In genomic region chr7:76342222-76342621, GRCh38 we compare ENCODE assay signal across 19 cellular contexts. TPM values are rescaled to one million over a fixed set of nuclear protein-coding genes. Genes with fewer than 3 reads are reported as not detected.
DNase-seq lines count a peak whose midpoint lies in the region; ATAC-seq and TF ChIP-seq lines count a peak whose summit lies in the region.
"Had no signal": no experiment of that assay in that cellular context is flagged by ENCODE, and none has a peak within 500 bp of the region (broad histone marks: within the 10 kb centered on the region; RNA-seq: fewer than 3 reads in every experiment).

No MANE protein-coding gene starts in this region.

- H4K20me1 ChIP-seq in mammary epithelial cell (ENCODE audit: insufficient read depth, low read length) (peaks cover 27% of the 10 kb centered on the region), IMR-90 (ENCODE audit: insufficient read depth, low read length) (peaks cover 98% of the 10 kb centered on the region)

- H3K9me3 ChIP-seq in mammary epithelial cell (replicated peaks; ENCODE audit: insufficient read depth, low read length) (no peaks in the 10 kb centered on the region), IMR-90 (ENCODE audit: control insufficient read depth, insufficient read depth, low read length) (no peaks in the 10 kb centered on the region), gastrocnemius medialis (no peaks in the 10 kb centered on the region)
- H3K9me3 ChIP-seq: transverse colon had no signal

- no peak overlapping the region for H2BK20ac ChIP-seq in IMR-90 (ENCODE audit: low read depth, low read length)

- peaks cover 16 to 84% of the 10 kb centered on the region in 2 experiments; a peak in 3 of 4 replicates for H3K79me1 ChIP-seq in IMR-90 (ENCODE audit: low read depth in 1 of 2, low read length in 2 of 2)

- H3K36me3 Mint-ChIP-seq in MCF 10A (ENCODE audit: insufficient read depth, unreplicated experiment), result peaks cover 77% of the 10 kb centered on the region
- H3K36me3 Mint-ChIP-seq in chondrocyte (ENCODE audit: low read depth), result peaks cover 28% of the 10 kb centered on the region

- TF ChIP-seq POLR2A in IMR-90 (IDR thresholded peaks at IDR 0.05; ENCODE audit: low read depth, low read length) (no peak), gastrocnemius medialis (IDR thresholded peaks at IDR 0.05) (no peak)

- no peak overlapping the region for H2BK120ac ChIP-seq in IMR-90 (ENCODE audit: low read depth, low read length)

- H3K36me3 ChIP-seq in mammary epithelial cell (ENCODE audit: insufficient read depth, low read length), result peaks cover 32% of the 10 kb centered on the region
- peaks cover 43% of the 10 kb centered on the region for H3K36me3 ChIP-seq in IMR-90 (ENCODE audit: control insufficient read depth, insufficient read depth, low read length)
- peaks cover 0 to 50% of the 10 kb centered on the region in 2 donors for H3K36me3 ChIP-seq in gastrocnemius medialis

- H3K14ac ChIP-seq in IMR-90 (replicated peaks; ENCODE audit: low read depth, low read length), result no peak overlapping the region

- H3K9ac ChIP-seq in mammary epithelial cell (ENCODE audit: insufficient read depth, low read length), result no peak overlapping the region
- no peak overlapping the region for H3K9ac ChIP-seq in IMR-90 (ENCODE audit: low read depth, low read length)

- intact Hi-C loops in MCF 10A (cut with micrococcal nuclease) (no loop called here), mammary epithelial cell (cut with micrococcal nuclease) (no loop called here), IMR-90 (cut with micrococcal nuclease) (no loop called here), gastrocnemius medialis (cut with DNase I; ENCODE audit: low total_unique reads) (no loop called here)

- in situ Hi-C loops in mammary epithelial cell (cut with MboI; ENCODE audit: low sequenced_read_pairs in 2 of 2), result no loop called here
- in situ Hi-C loops in IMR-90 (cut with MboI; ENCODE audit: low sequenced_read_pairs), result no loop called here
- in situ Hi-C loops in gastrocnemius medialis (cut with MboI; ENCODE audit: low sequenced_read_pairs in 4 of 4), result no loop called here

- H3K4ac ChIP-seq in IMR-90 (ENCODE audit: low read depth, low read length), result no peak overlapping the region

- H3K79me2 ChIP-seq in mammary epithelial cell (ENCODE audit: insufficient read depth, low read length), result peaks cover 100% of the 10 kb centered on the region

- H3K27me3 Mint-ChIP-seq in MCF 10A (ENCODE audit: insufficient read depth, unreplicated experiment) (no peaks in the 10 kb centered on the region), chondrocyte (ENCODE audit: low read depth) (no peaks in the 10 kb centered on the region)

- H2BK5ac ChIP-seq in IMR-90 (ENCODE audit: low read depth, low read length, poor library complexity, severe bottlenecking), result peak overlapping the region; percentile 57

- no peak overlapping the region for H4K91ac ChIP-seq in IMR-90 (ENCODE audit: insufficient read depth, low read depth, low read length)

- TF ChIP-seq RAD21 in IMR-90 (IDR thresholded peaks at IDR 0.05; ENCODE audit: low read length), result no peak

- peaks cover 23% of the 10 kb centered on the region for H3K4me1 ChIP-seq in mammary epithelial cell (ENCODE audit: insufficient read depth, low read length)
- peaks cover 20% of the 10 kb centered on the region for H3K4me1 ChIP-seq in IMR-90 (ENCODE audit: control insufficient read depth, insufficient read depth, low read length)
- H3K4me1 ChIP-seq in gastrocnemius medialis, result peaks cover 63 to 65% of the 10 kb centered on the region in 2 donors

- H4K5ac ChIP-seq in IMR-90 (ENCODE audit: low read depth, low read length), result no peak overlapping the region

- DNase-seq in MCF 10A (ENCODE audit: unreplicated experiment) (no peak), mammary epithelial cell (no peak), IMR-90 (no peak), chondrocyte (ENCODE audit: low spot score) (no peak), gastrocnemius medialis (no peak), occipital lobe (lab: John Stamatoyannopoulos, UW) (no peak)
- DNase-seq in stimulated activated CD4-positive, alpha-beta T cell treated with anti-CD3 and anti-CD28 coated beads, Interleukin-1b, Interleukin-23, amount 100 ng/mL, for 48 hours, result no peak
- DNase-seq: activated effector memory CD4-positive, alpha-beta T cell treated with anti-CD3 and anti-CD28 coated beads, Interleukin-2, amount 50 U/mL, for 16 hours; aorta; hippocampal formation; islet precursor cell; mesendoderm; NCI-H1930; NCI-H510A; SW 1271; transverse colon had no signal

- H2BK15ac ChIP-seq in IMR-90 (ENCODE audit: low read depth, low read length), result no peak overlapping the region

- H3K4me3 ChIP-seq in mammary epithelial cell (replicated peaks in 1 of 3; ENCODE audit: insufficient read depth in 1 of 3, low read depth in 2 of 3, low read length in 3 of 3) (no peak overlapping the region), IMR-90 (ENCODE audit: insufficient read depth, low read depth, low read length) (no peak overlapping the region), gastrocnemius medialis (no peak overlapping the region)
- H3K4me3 ChIP-seq: transverse colon had no signal

- H2AFZ ChIP-seq in mammary epithelial cell (ENCODE audit: low read depth, low read length) (no peak overlapping the region), IMR-90 (replicated peaks; ENCODE audit: low read length, poor library complexity) (no peak overlapping the region)

- H3K4me2 ChIP-seq in mammary epithelial cell (ENCODE audit: insufficient read depth, low read depth, low read length), result no peak overlapping the region
- peak overlapping the region; percentile 56; the same call in 1 of the 2 replicates for H3K4me2 ChIP-seq in IMR-90 (ENCODE audit: low read depth, low read length)

- H3K27me3 ChIP-seq in mammary epithelial cell (ENCODE audit: insufficient read depth, low read length) (no peaks in the 10 kb centered on the region), IMR-90 (ENCODE audit: control insufficient read depth, insufficient read depth, low read length) (no peaks in the 10 kb centered on the region), gastrocnemius medialis (no peaks in the 10 kb centered on the region)
- H3K27me3 ChIP-seq: transverse colon had no signal

- no peak overlapping the region for H2AK5ac ChIP-seq in IMR-90 (ENCODE audit: low read depth, low read length)

- no peak overlapping the region for H2AK9ac ChIP-seq in IMR-90 (replicated peaks; ENCODE audit: low read depth, low read length, poor library complexity)

- no peak overlapping the region for H4K8ac ChIP-seq in IMR-90 (ENCODE audit: low read depth in 2 of 2, low read length in 2 of 2)

- BruUV-seq in MCF 10A (replicated peaks; lab: Mats Ljungman, UMichigan) (no TSS peak), mammary epithelial cell (replicated peaks; lab: Mats Ljungman, UMichigan) (no TSS peak), IMR-90 (replicated peaks; lab: Mats Ljungman, UMichigan) (no TSS peak)

- H3K27ac ChIP-seq in mammary epithelial cell (ENCODE audit: insufficient read depth, low read depth, low read length) (no peak overlapping the region), IMR-90 (ENCODE audit: insufficient read depth, low read length) (peak overlapping the region; percentile 65; the same call in 1 of the 2 replicates), gastrocnemius medialis (peak overlapping the region; percentile 97 to 100 (median 98))
- H3K27ac ChIP-seq: transverse colon had no signal

- ATAC-seq in IMR-90 (ENCODE audit: low read depth) (no peak), gastrocnemius medialis (no peak), GM21360 (IDR thresholded peaks at IDR 0.05; ENCODE audit: unreplicated experiment) (no peak)
- ATAC-seq: stimulated activated effector memory CD8-positive, alpha-beta T cell treated with anti-CD3 and anti-CD28 coated beads, Interleukin-12 subunit alpha, Interleukin-12 subunit beta, amount 100 ng/mL, for 72 hours had no signal

- no peaks in the 10 kb centered on the region for H3K9me3 Mint-ChIP-seq in MCF 10A (ENCODE audit: unreplicated experiment)
- H3K9me3 Mint-ChIP-seq in chondrocyte (ENCODE audit: low read depth), result no peaks in the 10 kb centered on the region
- H3K9me3 Mint-ChIP-seq: nephron; stimulated activated effector memory CD8-positive, alpha-beta T cell treated with anti-CD3 and anti-CD28 coated beads, Interleukin-12 subunit alpha, Interleukin-12 subunit beta, amount 100 ng/mL, for 72 hours had no signal

- POLR2A ChIA-PET in MCF 10A (lab: Yijun Ruan, JAX), result interaction anchor here (0.7 to 4.8 kb wide), 2 partner anchors 11 to 16 kb away, joined by 3 to 33 read pairs; partner anchors contain the start of gene YWHAG
- POLR2A ChIA-PET in IMR-90 (lab: Charles Lee; ENCODE audit: unreplicated experiment), result no interaction called here

- dilution Hi-C loops in mammary epithelial cell (cut with HindIII; ENCODE audit: low sequenced_read_pairs), result no loop called here
- dilution Hi-C loops in IMR-90 (cut with HindIII; ENCODE audit: low sequenced_read_pairs, unreplicated experiment), result no loop called here

- H3K4me3 Mint-ChIP-seq in MCF 10A (ENCODE audit: unreplicated experiment), result no peak overlapping the region
- no peak overlapping the region for H3K4me3 Mint-ChIP-seq in chondrocyte (ENCODE audit: unreplicated experiment)
- H3K4me3 Mint-ChIP-seq: nephron; stimulated activated effector memory CD8-positive, alpha-beta T cell treated with anti-CD3 and anti-CD28 coated beads, Interleukin-12 subunit alpha, Interleukin-12 subunit beta, amount 100 ng/mL, for 72 hours had no signal

- H3K23ac ChIP-seq in IMR-90 (ENCODE audit: low read depth, low read length), result no peak overlapping the region

- no peak overlapping the region for H3K18ac ChIP-seq in IMR-90 (ENCODE audit: low read depth, low read length)

- H3K27ac Mint-ChIP-seq in MCF 10A (ENCODE audit: low read depth, unreplicated experiment) (peak overlapping the region; percentile 49), chondrocyte (ENCODE audit: unreplicated experiment) (peak overlapping the region; percentile 75)
- H3K27ac Mint-ChIP-seq: stimulated activated effector memory CD8-positive, alpha-beta T cell treated with anti-CD3 and anti-CD28 coated beads, Interleukin-12 subunit alpha, Interleukin-12 subunit beta, amount 100 ng/mL, for 72 hours had no signal

- peaks cover 36% of the 10 kb centered on the region for H3K9me1 ChIP-seq in IMR-90 (ENCODE audit: insufficient read depth, low read length)

- WGBS in mammary epithelial cell (ENCODE audit: low coverage, missing lambda C conversion rate), result 96% methylated on average over 5 of the region's 5 CpGs
- 95% methylated on average over 2 of the region's 5 CpGs; no CpG with 5 or more reads in 1 of the 2 experiments for WGBS in IMR-90 (ENCODE audit: extremely low coverage in 2 of 2, insufficient read length in 1 of 2), 2 experiments

- H3K4me1 Mint-ChIP-seq in MCF 10A (ENCODE audit: insufficient read depth, unreplicated experiment) (peaks cover 70% of the 10 kb centered on the region), chondrocyte (ENCODE audit: low read depth) (peaks cover 76% of the 10 kb centered on the region)

- no peak overlapping the region for H3K56ac ChIP-seq in IMR-90 (ENCODE audit: extremely low read depth, insufficient read depth, low read length)

- no peak for TF ChIP-seq CTCF in MCF 10A (IDR thresholded peaks at IDR 0.05; ENCODE audit: unreplicated experiment)
- TF ChIP-seq CTCF in mammary epithelial cell (conservative IDR thresholded peaks at IDR 0.05 in 1 of 2, IDR thresholded peaks at IDR 0.05 in 1 of 2; ENCODE audit: extremely low read depth in 1 of 2, insufficient read depth in 1 of 2, low read depth in 1 of 2, low read length in 2 of 2), result no peak
- TF ChIP-seq CTCF in IMR-90 (conservative IDR thresholded peaks at IDR 0.05; ENCODE audit: low read depth, low read length), result no peak
- TF ChIP-seq CTCF in chondrocyte (IDR thresholded peaks at IDR 0.05), result no peak
- no peak for TF ChIP-seq CTCF in gastrocnemius medialis (IDR thresholded peaks at IDR 0.05 in 4 of 5, conservative IDR thresholded peaks at IDR 0.05 in 1 of 5)

- CTCF ChIA-PET in MCF 10A (lab: Yijun Ruan, JAX), result interaction anchor here (0.7 kb wide), 1 partner anchor 23 kb away, joined by 3 read pairs; no protein-coding TSS in a partner anchor
- CTCF ChIA-PET in mammary epithelial cell (lab: Charles Lee; ENCODE audit: low non-redundant PET), result no interaction called here
- CTCF ChIA-PET in IMR-90 (lab: Yijun Ruan, JAX), result no interaction called here

RNA-seq across cellular contexts. Expression of gene YWHAG, which starts 16.6 kb away (rescaled TPM):
- 177 and 178 TPM in 2 replicates for total RNA-seq in MCF 10A (2022)
- total RNA-seq in mammary epithelial cell, result 100 to 1,000 TPM; 155 to 227 TPM
- polyA plus RNA-seq in mammary epithelial cell, result 74.1 TPM
- 151 TPM for polyA minus RNA-seq in mammary epithelial cell
- total RNA-seq in IMR-90 (2012; rRNA removed), result 40.1 and 58.6 TPM in 2 replicates
- polyA plus RNA-seq in IMR-90 (2012; rRNA removed), result 56.9 and 64.9 TPM in 2 replicates
- 26.6 and 33.4 TPM in 2 replicates for polyA plus RNA-seq in IMR-90 (2012; cell fraction: cytosol; rRNA removed)
- 15.8 and 33.2 TPM in 2 replicates for polyA plus RNA-seq in IMR-90 (2012; cell fraction: nucleus; rRNA removed; ENCODE audit: low replicate concordance)
- 195 to 208 TPM (median 205 TPM) in 3 replicates for total RNA-seq in chondrocyte
- 100 to 1,000 TPM; 119 to 262 (median 179) TPM for total RNA-seq in gastrocnemius medialis
- total RNA-seq in occipital lobe, result 387 TPM

RNA-seq across cellular contexts. Expression of gene HSPB1, which starts 39.7 kb away (rescaled TPM):
- total RNA-seq in MCF 10A (2022), result 158 and 198 TPM in 2 replicates
- total RNA-seq in mammary epithelial cell, result 100 to 1,000 TPM; 523 to 862 TPM
- polyA plus RNA-seq in mammary epithelial cell, result 420 TPM
- polyA minus RNA-seq in mammary epithelial cell, result 132 TPM
- 33.2 and 48.6 TPM in 2 replicates for total RNA-seq in IMR-90 (2012; rRNA removed)
- 1,363 and 1,841 TPM in 2 replicates for polyA plus RNA-seq in IMR-90 (2012; rRNA removed)
- 2,238 and 2,632 TPM in 2 replicates for polyA plus RNA-seq in IMR-90 (2012; cell fraction: cytosol; rRNA removed)
- 412 and 1,178 TPM in 2 replicates for polyA plus RNA-seq in IMR-90 (2012; cell fraction: nucleus; rRNA removed; ENCODE audit: low replicate concordance)
- total RNA-seq in chondrocyte, result 1,313 to 1,335 TPM (median 1,322 TPM) in 3 replicates
- total RNA-seq in gastrocnemius medialis, result 1,000 to 10,000 TPM; 1,878 to 2,898 (median 2,185) TPM
- total RNA-seq in occipital lobe, result 2.7 TPM
